In genomic region chr7:94450044-94450697, GRCh38 we compare ENCODE assay signal across 3 cellular contexts.
TF ChIP-seq lines count a peak whose summit lies in the region.

No MANE protein-coding gene starts in this region.

TF ChIP-seq in A549, 52 proteins besides CTCF, POLR2A, EP300 and RAD21:
- TF ChIP-seq MYC (IDR thresholded peaks at IDR 0.05; ENCODE audit: borderline replicate concordance, low read length) (no peak), E2F6 (IDR thresholded peaks at IDR 0.05; ENCODE audit: borderline replicate concordance, low read depth) (no peak), CEBPB (IDR thresholded peaks at IDR 0.05) (no peak), GATA3 (IDR thresholded peaks at IDR 0.05; ENCODE audit: borderline replicate concordance) (no peak), HMGXB4 (CRISPR knock-in tag; IDR thresholded peaks at IDR 0.05; ENCODE audit: borderline replicate concordance) (no peak), FOSL2 (IDR thresholded peaks at IDR 0.05) (no peak), FOSL2 (CRISPR knock-in tag; IDR thresholded peaks at IDR 0.05) (no peak), MAFK (IDR thresholded peaks at IDR 0.05; ENCODE audit: partially characterized antibody) (peak; percentile 71), CBX2 (IDR thresholded peaks at IDR 0.05; ENCODE audit: borderline replicate concordance, low read depth) (no peak)

TF ChIP-seq in GM23338, 12 proteins besides CTCF, POLR2A, EP300 and RAD21 (continues in another document):
- TF ChIP-seq EZH2phosphoT487 (IDR thresholded peaks at IDR 0.05; ENCODE audit: unreplicated experiment) (no peak), NANOG (IDR thresholded peaks at IDR 0.05; ENCODE audit: borderline replicate concordance) (no peak), CREB1 (CRISPR knock-in tag; IDR thresholded peaks at IDR 0.05; ENCODE audit: low read depth) (no peak), EZH2 (IDR thresholded peaks at IDR 0.05; ENCODE audit: low read depth, unreplicated experiment) (no peak), POLR2AphosphoS5 (IDR thresholded peaks at IDR 0.05; ENCODE audit: low read depth) (no peak), ZNF114 (CRISPR knock-in tag; IDR thresholded peaks at IDR 0.05) (no peak), STAT1 (IDR thresholded peaks at IDR 0.05; ENCODE audit: unreplicated experiment) (no peak)
- TF ChIP-seq, protein P1, sequence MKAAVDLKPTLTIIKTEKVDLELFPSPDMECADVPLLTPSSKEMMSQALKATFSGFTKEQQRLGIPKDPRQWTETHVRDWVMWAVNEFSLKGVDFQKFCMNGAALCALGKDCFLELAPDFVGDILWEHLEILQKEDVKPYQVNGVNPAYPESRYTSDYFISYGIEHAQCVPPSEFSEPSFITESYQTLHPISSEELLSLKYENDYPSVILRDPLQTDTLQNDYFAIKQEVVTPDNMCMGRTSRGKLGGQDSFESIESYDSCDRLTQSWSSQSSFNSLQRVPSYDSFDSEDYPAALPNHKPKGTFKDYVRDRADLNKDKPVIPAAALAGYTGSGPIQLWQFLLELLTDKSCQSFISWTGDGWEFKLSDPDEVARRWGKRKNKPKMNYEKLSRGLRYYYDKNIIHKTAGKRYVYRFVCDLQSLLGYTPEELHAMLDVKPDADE (IDR thresholded peaks at IDR 0.05): no peak
- TF ChIP-seq, protein P2, sequence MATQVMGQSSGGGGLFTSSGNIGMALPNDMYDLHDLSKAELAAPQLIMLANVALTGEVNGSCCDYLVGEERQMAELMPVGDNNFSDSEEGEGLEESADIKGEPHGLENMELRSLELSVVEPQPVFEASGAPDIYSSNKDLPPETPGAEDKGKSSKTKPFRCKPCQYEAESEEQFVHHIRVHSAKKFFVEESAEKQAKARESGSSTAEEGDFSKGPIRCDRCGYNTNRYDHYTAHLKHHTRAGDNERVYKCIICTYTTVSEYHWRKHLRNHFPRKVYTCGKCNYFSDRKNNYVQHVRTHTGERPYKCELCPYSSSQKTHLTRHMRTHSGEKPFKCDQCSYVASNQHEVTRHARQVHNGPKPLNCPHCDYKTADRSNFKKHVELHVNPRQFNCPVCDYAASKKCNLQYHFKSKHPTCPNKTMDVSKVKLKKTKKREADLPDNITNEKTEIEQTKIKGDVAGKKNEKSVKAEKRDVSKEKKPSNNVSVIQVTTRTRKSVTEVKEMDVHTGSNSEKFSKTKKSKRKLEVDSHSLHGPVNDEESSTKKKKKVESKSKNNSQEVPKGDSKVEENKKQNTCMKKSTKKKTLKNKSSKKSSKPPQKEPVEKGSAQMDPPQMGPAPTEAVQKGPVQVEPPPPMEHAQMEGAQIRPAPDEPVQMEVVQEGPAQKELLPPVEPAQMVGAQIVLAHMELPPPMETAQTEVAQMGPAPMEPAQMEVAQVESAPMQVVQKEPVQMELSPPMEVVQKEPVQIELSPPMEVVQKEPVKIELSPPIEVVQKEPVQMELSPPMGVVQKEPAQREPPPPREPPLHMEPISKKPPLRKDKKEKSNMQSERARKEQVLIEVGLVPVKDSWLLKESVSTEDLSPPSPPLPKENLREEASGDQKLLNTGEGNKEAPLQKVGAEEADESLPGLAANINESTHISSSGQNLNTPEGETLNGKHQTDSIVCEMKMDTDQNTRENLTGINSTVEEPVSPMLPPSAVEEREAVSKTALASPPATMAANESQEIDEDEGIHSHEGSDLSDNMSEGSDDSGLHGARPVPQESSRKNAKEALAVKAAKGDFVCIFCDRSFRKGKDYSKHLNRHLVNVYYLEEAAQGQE (IDR thresholded peaks at IDR 0.05; ENCODE audit: unreplicated experiment): no peak

TF ChIP-seq in SK-N-SH treated with all-trans-retinoic acid at 6 μM for 48 hours, 23 proteins besides CTCF, POLR2A, EP300 and RAD21:
- TF ChIP-seq ZNF8 (CRISPR knock-in tag; IDR thresholded peaks at IDR 0.05): no peak
- TF ChIP-seq ZFP3 (CRISPR knock-in tag; IDR thresholded peaks at IDR 0.05): no peak
- TF ChIP-seq ESRRG (CRISPR knock-in tag; IDR thresholded peaks at IDR 0.05): no peak
- TF ChIP-seq ISL1 (CRISPR knock-in tag; IDR thresholded peaks at IDR 0.05): no peak
- TF ChIP-seq PPARA (CRISPR knock-in tag; IDR thresholded peaks at IDR 0.05; ENCODE audit: borderline replicate concordance): no peak
- TF ChIP-seq, protein P3, sequence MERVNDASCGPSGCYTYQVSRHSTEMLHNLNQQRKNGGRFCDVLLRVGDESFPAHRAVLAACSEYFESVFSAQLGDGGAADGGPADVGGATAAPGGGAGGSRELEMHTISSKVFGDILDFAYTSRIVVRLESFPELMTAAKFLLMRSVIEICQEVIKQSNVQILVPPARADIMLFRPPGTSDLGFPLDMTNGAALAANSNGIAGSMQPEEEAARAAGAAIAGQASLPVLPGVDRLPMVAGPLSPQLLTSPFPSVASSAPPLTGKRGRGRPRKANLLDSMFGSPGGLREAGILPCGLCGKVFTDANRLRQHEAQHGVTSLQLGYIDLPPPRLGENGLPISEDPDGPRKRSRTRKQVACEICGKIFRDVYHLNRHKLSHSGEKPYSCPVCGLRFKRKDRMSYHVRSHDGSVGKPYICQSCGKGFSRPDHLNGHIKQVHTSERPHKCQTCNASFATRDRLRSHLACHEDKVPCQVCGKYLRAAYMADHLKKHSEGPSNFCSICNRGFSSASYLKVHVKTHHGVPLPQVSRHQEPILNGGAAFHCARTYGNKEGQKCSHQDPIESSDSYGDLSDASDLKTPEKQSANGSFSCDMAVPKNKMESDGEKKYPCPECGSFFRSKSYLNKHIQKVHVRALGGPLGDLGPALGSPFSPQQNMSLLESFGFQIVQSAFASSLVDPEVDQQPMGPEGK (CRISPR knock-in tag; IDR thresholded peaks at IDR 0.05; ENCODE audit: borderline replicate concordance): no peak
- no peak for TF ChIP-seq ZFP30 (CRISPR knock-in tag; IDR thresholded peaks at IDR 0.05)
- no peak for TF ChIP-seq TCF4 (CRISPR knock-in tag; IDR thresholded peaks at IDR 0.05; ENCODE audit: borderline replicate concordance)
- no peak for TF ChIP-seq RARB (CRISPR knock-in tag; IDR thresholded peaks at IDR 0.05)
- no peak for TF ChIP-seq ZNF70 (CRISPR knock-in tag; IDR thresholded peaks at IDR 0.05)
- TF ChIP-seq TSHZ2 (CRISPR knock-in tag; IDR thresholded peaks at IDR 0.05): no peak
- TF ChIP-seq, protein P4, sequence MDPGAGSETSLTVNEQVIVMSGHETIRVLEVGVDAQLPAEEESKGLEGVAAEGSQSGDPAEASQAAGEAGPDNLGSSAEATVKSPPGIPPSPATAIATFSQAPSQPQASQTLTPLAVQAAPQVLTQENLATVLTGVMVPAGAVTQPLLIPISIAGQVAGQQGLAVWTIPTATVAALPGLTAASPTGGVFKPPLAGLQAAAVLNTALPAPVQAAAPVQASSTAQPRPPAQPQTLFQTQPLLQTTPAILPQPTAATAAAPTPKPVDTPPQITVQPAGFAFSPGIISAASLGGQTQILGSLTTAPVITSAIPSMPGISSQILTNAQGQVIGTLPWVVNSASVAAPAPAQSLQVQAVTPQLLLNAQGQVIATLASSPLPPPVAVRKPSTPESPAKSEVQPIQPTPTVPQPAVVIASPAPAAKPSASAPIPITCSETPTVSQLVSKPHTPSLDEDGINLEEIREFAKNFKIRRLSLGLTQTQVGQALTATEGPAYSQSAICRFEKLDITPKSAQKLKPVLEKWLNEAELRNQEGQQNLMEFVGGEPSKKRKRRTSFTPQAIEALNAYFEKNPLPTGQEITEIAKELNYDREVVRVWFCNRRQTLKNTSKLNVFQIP (CRISPR knock-in tag; IDR thresholded peaks at IDR 0.05; ENCODE audit: borderline replicate concordance, low read depth): no peak
- no peak for TF ChIP-seq ZC3H10 (CRISPR knock-in tag; IDR thresholded peaks at IDR 0.05)
- TF ChIP-seq, protein P5, sequence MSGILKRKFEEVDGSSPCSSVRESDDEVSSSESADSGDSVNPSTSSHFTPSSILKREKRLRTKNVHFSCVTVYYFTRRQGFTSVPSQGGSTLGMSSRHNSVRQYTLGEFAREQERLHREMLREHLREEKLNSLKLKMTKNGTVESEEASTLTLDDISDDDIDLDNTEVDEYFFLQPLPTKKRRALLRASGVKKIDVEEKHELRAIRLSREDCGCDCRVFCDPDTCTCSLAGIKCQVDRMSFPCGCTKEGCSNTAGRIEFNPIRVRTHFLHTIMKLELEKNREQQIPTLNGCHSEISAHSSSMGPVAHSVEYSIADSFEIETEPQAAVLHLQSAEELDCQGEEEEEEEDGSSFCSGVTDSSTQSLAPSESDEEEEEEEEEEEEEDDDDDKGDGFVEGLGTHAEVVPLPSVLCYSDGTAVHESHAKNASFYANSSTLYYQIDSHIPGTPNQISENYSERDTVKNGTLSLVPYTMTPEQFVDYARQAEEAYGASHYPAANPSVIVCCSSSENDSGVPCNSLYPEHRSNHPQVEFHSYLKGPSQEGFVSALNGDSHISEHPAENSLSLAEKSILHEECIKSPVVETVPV (CRISPR knock-in tag; IDR thresholded peaks at IDR 0.05): no peak
- TF ChIP-seq, protein P6, sequence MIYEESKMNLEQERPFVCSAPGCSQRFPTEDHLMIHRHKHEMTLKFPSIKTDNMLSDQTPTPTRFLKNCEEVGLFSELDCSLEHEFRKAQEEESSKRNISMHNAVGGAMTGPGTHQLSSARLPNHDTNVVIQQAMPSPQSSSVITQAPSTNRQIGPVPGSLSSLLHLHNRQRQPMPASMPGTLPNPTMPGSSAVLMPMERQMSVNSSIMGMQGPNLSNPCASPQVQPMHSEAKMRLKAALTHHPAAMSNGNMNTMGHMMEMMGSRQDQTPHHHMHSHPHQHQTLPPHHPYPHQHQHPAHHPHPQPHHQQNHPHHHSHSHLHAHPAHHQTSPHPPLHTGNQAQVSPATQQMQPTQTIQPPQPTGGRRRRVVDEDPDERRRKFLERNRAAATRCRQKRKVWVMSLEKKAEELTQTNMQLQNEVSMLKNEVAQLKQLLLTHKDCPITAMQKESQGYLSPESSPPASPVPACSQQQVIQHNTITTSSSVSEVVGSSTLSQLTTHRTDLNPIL (CRISPR knock-in tag; IDR thresholded peaks at IDR 0.05; ENCODE audit: low read depth): no peak
- no peak for TF ChIP-seq BACH2 (CRISPR knock-in tag; IDR thresholded peaks at IDR 0.05; ENCODE audit: borderline replicate concordance)
- TF ChIP-seq OSR1 (CRISPR knock-in tag; IDR thresholded peaks at IDR 0.05): no peak
